In the genomic region with DNA sequence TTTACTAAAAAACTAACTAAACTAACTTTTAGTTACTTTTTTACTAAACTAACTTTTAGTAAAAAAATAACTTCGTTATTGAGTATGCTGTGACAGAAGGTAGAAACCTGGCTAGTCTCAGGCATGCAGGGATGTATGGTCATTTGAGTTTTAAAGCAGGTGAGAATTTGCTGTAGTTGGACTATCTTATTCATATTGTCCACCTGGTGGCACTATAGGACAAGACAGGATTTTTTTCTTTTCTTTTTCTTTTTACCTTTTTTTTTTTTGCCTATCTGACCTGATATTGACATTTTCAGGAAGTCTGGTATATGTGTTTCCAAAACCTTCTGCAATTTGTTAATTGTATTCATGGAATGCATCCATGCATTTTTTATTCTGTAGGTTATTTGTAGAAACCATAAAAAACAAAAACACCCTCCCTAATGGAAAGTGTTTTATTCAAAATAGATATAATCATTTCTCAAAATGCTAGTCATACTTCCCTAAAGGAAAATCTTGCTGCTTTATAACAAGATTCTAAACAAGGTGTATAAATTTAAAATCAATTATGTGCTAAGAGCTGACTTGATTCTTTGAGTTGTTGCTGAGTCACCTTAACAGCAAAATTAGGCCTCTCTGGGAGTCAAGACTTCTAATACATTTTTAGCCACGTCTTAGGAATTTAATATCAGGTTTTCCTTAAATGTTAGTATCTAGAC, we compare ENCODE assay signal across 9 cellular contexts.
DNase-seq lines count a peak whose midpoint lies in the region; ATAC-seq and TF ChIP-seq lines count a peak whose summit lies in the region.
"Had no signal": no experiment of that assay in that cellular context is flagged by ENCODE, and none has a peak within 500 bp of the region (broad histone marks: within the 10 kb centered on the region; RNA-seq: fewer than 3 reads in every experiment).

No MANE protein-coding gene starts in this region.

- no peak overlapping the region for H3K27ac ChIP-seq in OCI-LY1 (ENCODE audit: low read depth, low read length, poor library complexity, severe bottlenecking)

- H3F3A ChIP-seq in OCI-LY1 (ENCODE audit: insufficient read depth, low read length), result no peaks in the 10 kb centered on the region

- no peaks in the 10 kb centered on the region for H3K9me2 ChIP-seq in OCI-LY1 (ENCODE audit: low read depth, low read length)

- H3K9ac ChIP-seq in OCI-LY1 (ENCODE audit: low read length), result no peak overlapping the region

- no peaks in the 10 kb centered on the region for H3K4me1 ChIP-seq in OCI-LY1 (ENCODE audit: insufficient read depth, low read length, severe bottlenecking)

- H3K9me3 ChIP-seq in OCI-LY1 (ENCODE audit: low read length), result no peaks in the 10 kb centered on the region

- H3K27me3 ChIP-seq in OCI-LY1 (ENCODE audit: insufficient read depth, low read length), result no peaks in the 10 kb centered on the region

- DNase-seq in foreskin fibroblast (peak in 1 of 2 donors; percentile 8), NK-92 (lab: John Stamatoyannopoulos, UW; ENCODE audit: unreplicated experiment) (no peak), NCI-H2107 (lab: John Stamatoyannopoulos, UW) (no peak), medulla oblongata (ENCODE audit: extremely low spot score) (no peak)
- DNase-seq: naive B cell had no signal

- H2AFZ ChIP-seq in OCI-LY1 (ENCODE audit: low read length), result no peak overlapping the region

- no peaks in the 10 kb centered on the region for H3K79me2 ChIP-seq in OCI-LY1 (ENCODE audit: insufficient read depth, low read length)

- H3K36me3 ChIP-seq in OCI-LY1 (ENCODE audit: insufficient read depth, low read length), result no peaks in the 10 kb centered on the region

- TF ChIP-seq CTCF in GM12873 (IDR thresholded peaks at IDR 0.05; ENCODE audit: insufficient read depth, low read depth, low read length, missing control alignments) (peak; percentile 45), OCI-LY1 (IDR thresholded peaks at IDR 0.05; ENCODE audit: low read length) (peak; percentile 44; the same call in 1 of the 2 replicates), foreskin fibroblast (IDR thresholded peaks at IDR 0.05; ENCODE audit: low read depth, low read length) (peak; percentile 14)

- ATAC-seq in HG03432 (IDR thresholded peaks at IDR 0.05; ENCODE audit: unreplicated experiment), result peak; percentile 65
- no peak for ATAC-seq in GM21737 (IDR thresholded peaks at IDR 0.05; ENCODE audit: unreplicated experiment)

- H4K20me1 ChIP-seq in OCI-LY1 (ENCODE audit: insufficient read depth, low read length), result no peaks in the 10 kb centered on the region

- no peak overlapping the region for H3K4me3 ChIP-seq in OCI-LY1 (ENCODE audit: low read depth, low read length, poor library complexity, severe bottlenecking)
- H3K4me3 ChIP-seq in foreskin fibroblast (ENCODE audit: low read depth in 1 of 2, low read length in 2 of 2), result no peak overlapping the region

- no peak overlapping the region for H3K4me2 ChIP-seq in OCI-LY1 (ENCODE audit: low read length)
